1 cellular context compared by ENCODE assay signal in the genomic region with DNA sequence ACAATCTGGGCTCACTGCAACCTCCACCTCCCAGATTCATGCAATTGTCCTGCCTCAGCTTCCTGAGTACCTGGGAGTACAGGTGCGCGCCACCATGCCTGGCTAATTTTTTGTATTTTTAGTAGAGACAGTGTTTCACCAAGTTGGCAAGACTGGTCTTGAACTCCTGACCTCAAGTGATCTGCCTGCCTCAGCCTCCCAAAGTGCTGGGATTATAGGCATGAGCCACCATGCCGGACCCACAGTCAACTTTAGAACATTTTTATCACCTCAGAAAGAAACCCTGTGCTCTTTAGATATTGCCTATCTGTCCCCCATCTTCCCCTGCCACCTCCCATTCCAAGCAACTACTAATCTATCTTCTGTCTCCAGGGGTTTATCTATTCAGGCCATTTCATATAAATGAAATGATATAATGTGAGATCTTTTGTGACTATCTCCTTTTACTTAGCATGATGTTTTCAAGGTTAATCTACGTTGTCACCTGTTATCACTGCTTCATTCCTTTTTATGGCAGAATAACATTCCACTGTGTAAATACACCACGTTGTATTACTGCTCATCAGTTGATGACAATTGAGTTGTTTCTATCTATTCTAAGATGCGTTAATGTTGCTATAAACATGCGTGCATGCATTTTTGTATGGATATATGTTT.
TF ChIP-seq lines count a peak whose summit lies in the region.

No MANE protein-coding gene starts in this region.

TF ChIP-seq in K562, 482 proteins besides CTCF, POLR2A, EP300 and RAD21 (continued from another document):
- TF ChIP-seq, protein P1, sequence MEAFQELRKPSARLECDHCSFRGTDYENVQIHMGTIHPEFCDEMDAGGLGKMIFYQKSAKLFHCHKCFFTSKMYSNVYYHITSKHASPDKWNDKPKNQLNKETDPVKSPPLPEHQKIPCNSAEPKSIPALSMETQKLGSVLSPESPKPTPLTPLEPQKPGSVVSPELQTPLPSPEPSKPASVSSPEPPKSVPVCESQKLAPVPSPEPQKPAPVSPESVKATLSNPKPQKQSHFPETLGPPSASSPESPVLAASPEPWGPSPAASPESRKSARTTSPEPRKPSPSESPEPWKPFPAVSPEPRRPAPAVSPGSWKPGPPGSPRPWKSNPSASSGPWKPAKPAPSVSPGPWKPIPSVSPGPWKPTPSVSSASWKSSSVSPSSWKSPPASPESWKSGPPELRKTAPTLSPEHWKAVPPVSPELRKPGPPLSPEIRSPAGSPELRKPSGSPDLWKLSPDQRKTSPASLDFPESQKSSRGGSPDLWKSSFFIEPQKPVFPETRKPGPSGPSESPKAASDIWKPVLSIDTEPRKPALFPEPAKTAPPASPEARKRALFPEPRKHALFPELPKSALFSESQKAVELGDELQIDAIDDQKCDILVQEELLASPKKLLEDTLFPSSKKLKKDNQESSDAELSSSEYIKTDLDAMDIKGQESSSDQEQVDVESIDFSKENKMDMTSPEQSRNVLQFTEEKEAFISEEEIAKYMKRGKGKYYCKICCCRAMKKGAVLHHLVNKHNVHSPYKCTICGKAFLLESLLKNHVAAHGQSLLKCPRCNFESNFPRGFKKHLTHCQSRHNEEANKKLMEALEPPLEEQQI (IDR thresholded peaks at IDR 0.05) = peak; percentile 56; the same call in 1 of the 2 replicates
- TF ChIP-seq ZNF431 (CRISPR knock-in tag; IDR thresholded peaks at IDR 0.05) (no peak), TRIM24 (IDR thresholded peaks at IDR 0.05) (peak; percentile 62 to 74; a peak in 3 of 4 replicates), PHB2 (IDR thresholded peaks at IDR 0.05; ENCODE audit: low read depth) (peak; percentile 72), RCOR1 (IDR thresholded peaks at IDR 0.05; ENCODE audit: borderline replicate concordance in 1 of 2, low read depth in 2 of 2, low read length in 2 of 2) (peak in 1 of 2 experiments; percentile 27; a peak in 1 of 4 replicates)
